In genomic region chr20:32155017-32155965, GRCh38 we compare ENCODE assay signal across 9 cellular contexts. TPM values are rescaled to one million over a fixed set of nuclear protein-coding genes. Genes with fewer than 3 reads are reported as not detected.
DNase-seq lines count a peak whose midpoint lies in the region; ATAC-seq, FAIRE-seq and TF ChIP-seq lines count a peak whose summit lies in the region.
"Had no signal": no experiment of that assay in that cellular context is flagged by ENCODE, and none has a peak within 500 bp of the region (broad histone marks: within the 10 kb centered on the region; RNA-seq: fewer than 3 reads in every experiment).

No MANE protein-coding gene starts in this region.

- peak overlapping the region; percentile 35 for H3K9ac ChIP-seq in skeletal muscle satellite cell (ENCODE audit: low read depth, low read length)

- H3K27me3 Mint-ChIP-seq in brain: peaks cover 3% of the 10 kb centered on the region

- H3K27me3 ChIP-seq in RWPE2 (ENCODE audit: insufficient read depth, poor library complexity, severe bottlenecking) (no peaks in the 10 kb centered on the region), skeletal muscle satellite cell (ENCODE audit: control insufficient read depth, insufficient read depth, low read length) (no peaks in the 10 kb centered on the region)
- H3K27me3 ChIP-seq: vagina had no signal

- H3K4me3 ChIP-seq in RWPE2 (ENCODE audit: severe bottlenecking) (no peak overlapping the region), skeletal muscle satellite cell (ENCODE audit: low read length) (no peak overlapping the region)
- H3K4me3 ChIP-seq: vagina had no signal

- H3K27ac ChIP-seq in RWPE2 (ENCODE audit: poor library complexity, severe bottlenecking): peak overlapping the region; percentile 5
- H3K27ac ChIP-seq: vagina had no signal

- peaks cover 64% of the 10 kb centered on the region for H3K36me3 Mint-ChIP-seq in brain

- H3K4me3 Mint-ChIP-seq in brain: no peak overlapping the region

- FAIRE-seq in HTR-8/SVneo (lab: Jason Lieb, UNC): peak; percentile 16

- ATAC-seq in RWPE2 (ENCODE audit: low read depth) (peak; percentile 71), HG03139 (IDR thresholded peaks at IDR 0.05; ENCODE audit: unreplicated experiment) (no peak)

- H3K4me1 ChIP-seq in RWPE2 (ENCODE audit: insufficient read depth, poor library complexity, severe bottlenecking): no peaks in the 10 kb centered on the region
- peaks cover 13% of the 10 kb centered on the region for H3K4me1 ChIP-seq in skeletal muscle satellite cell (ENCODE audit: control insufficient read depth, insufficient read depth, low read length)

- no peak overlapping the region for H3K4me2 ChIP-seq in skeletal muscle satellite cell (ENCODE audit: low read length)

- H3K36me3 ChIP-seq in RWPE2 (ENCODE audit: low read depth) (peaks cover 92% of the 10 kb centered on the region), skeletal muscle satellite cell (ENCODE audit: insufficient read depth, low read length) (peaks cover 64% of the 10 kb centered on the region)

- H3K27ac Mint-ChIP-seq in brain: peak overlapping the region; percentile 44 to 86 (median 58)

- no peaks in the 10 kb centered on the region for H3K9me3 ChIP-seq in RWPE2 (ENCODE audit: severe bottlenecking)
- H3K9me3 ChIP-seq in skeletal muscle satellite cell (replicated peaks; ENCODE audit: low read length): no peaks in the 10 kb centered on the region
- H3K9me3 ChIP-seq: vagina had no signal

- peaks cover 10% of the 10 kb centered on the region for H3K4me1 Mint-ChIP-seq in brain

- TF ChIP-seq CTCF in RWPE2 (IDR thresholded peaks at IDR 0.05; ENCODE audit: poor library complexity, severe bottlenecking) (peak; percentile 60), brain (conservative IDR thresholded peaks at IDR 0.05) (peak; percentile 34 to 59)

- H3K9me3 Mint-ChIP-seq in brain: peaks cover 0 to 2% (median 0%) of the 10 kb centered on the region in 5 experiments

- DNase-seq in GDM1 (lab: John Stamatoyannopoulos, UW) (peak; percentile 41), HTR-8/SVneo (ENCODE audit: insufficient read length, low spot score) (peak; percentile 56), RWPE2 (ENCODE audit: low spot score) (peak; percentile 81), iPS-NIHi7 (ENCODE audit: extremely low spot score) (peak; percentile 71), NK-92 (lab: John Stamatoyannopoulos, UW; ENCODE audit: unreplicated experiment) (no peak)

RNA-seq across cellular contexts. Expression of gene TM9SF4, which starts 45.8 kb away (rescaled TPM):
- polyA plus RNA-seq in brain (ENCODE audit: insufficient read depth, low read depth, low replicate concordance): 42.2 TPM
- total RNA-seq in skeletal muscle satellite cell (2012; rRNA removed): 36.2 and 37.6 TPM in 2 replicates

RNA-seq across cellular contexts. Expression of gene PLAGL2, which starts 52.3 kb away (rescaled TPM):
- polyA plus RNA-seq in brain (ENCODE audit: insufficient read depth, low read depth, low replicate concordance): 4.6 TPM
- total RNA-seq in skeletal muscle satellite cell (2012; rRNA removed): 2.2 and 3.5 TPM in 2 replicates

RNA-seq across cellular contexts. Expression of gene POFUT1, which starts 52.4 kb away (rescaled TPM):
- 20.6 TPM for polyA plus RNA-seq in brain (ENCODE audit: insufficient read depth, low read depth, low replicate concordance)
- total RNA-seq in skeletal muscle satellite cell (2012; rRNA removed): 49.4 and 52.5 TPM in 2 replicates
